In the genomic region with DNA sequence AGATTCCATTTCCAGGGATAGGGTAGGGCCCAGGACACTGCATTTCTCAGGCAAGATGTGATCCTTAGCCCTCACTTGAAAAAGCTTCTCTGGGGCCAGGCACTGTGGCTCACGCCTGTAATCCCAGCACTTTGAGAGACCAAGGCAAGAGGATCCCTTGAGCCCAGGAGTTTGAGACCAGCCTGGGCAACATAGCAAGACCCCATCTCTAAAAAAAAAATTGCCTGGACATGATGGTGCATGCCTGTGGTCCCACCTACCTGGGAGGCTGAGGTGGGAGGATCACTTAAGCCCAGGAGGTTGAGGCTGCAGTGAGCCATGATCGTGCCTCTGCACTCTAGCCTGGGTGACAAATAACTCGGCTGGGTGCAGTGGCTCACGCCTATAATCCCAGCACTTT, we compare ENCODE assay signal across 15 cellular contexts. TPM values are rescaled to one million over a fixed set of nuclear protein-coding genes. Genes with fewer than 3 reads are reported as not detected.
DNase-seq lines count a peak whose midpoint lies in the region; ATAC-seq, FAIRE-seq and TF ChIP-seq lines count a peak whose summit lies in the region.
"Not testable (repeated sequence)": the region's sequence is repeated elsewhere in the genome, so short reads cannot be mapped to it uniquely, and the experiment has no call there.
"Had no signal": no experiment of that assay in that cellular context is flagged by ENCODE, and none has a peak within 500 bp of the region (broad histone marks: within the 10 kb centered on the region; RNA-seq: fewer than 3 reads in every experiment).

No MANE protein-coding gene starts in this region.

- TF ChIP-seq EP300 in esophagus muscularis mucosa (IDR thresholded peaks at IDR 0.05); HepG2 (IDR thresholded peaks at IDR 0.05; ENCODE audit: low read depth in 2 of 2, low read length in 2 of 2); HepG2 (CRISPR knock-in tag; IDR thresholded peaks at IDR 0.05; ENCODE audit: borderline replicate concordance); upper lobe of left lung (IDR thresholded peaks at IDR 0.05): not testable (repeated sequence)

- H3K9ac ChIP-seq in HepG2 (ENCODE audit: insufficient read depth, low read depth, low read length) = not testable (repeated sequence)

- H2AFZ ChIP-seq in HepG2 (ENCODE audit: low read length); osteoblast (ENCODE audit: low read length): not testable (repeated sequence)

- POLR2A ChIA-PET in RWPE1 (lab: Yijun Ruan, JAX; ENCODE audit: low non-redundant PET); HepG2 (lab: Yijun Ruan, JAX): not testable (repeated sequence)

- H3K27ac ChIP-seq in RWPE1 (peak overlapping the region; percentile 89), esophagus muscularis mucosa (replicated peaks in 1 of 4) (peak overlapping the region; percentile 84 to 91 (median 89)), osteoblast (ENCODE audit: low read depth, low read length) (peak overlapping the region; percentile 17), upper lobe of left lung (peak overlapping the region in 3 of 4 donors; percentile 48 to 85 (median 57))
- not testable (repeated sequence) for H3K27ac ChIP-seq in HepG2 (ENCODE audit: extremely low read length, insufficient read depth, low read length)

- CTCF ChIA-PET in RWPE1 (lab: Yijun Ruan, JAX); HepG2 (lab: Yijun Ruan, JAX; ENCODE audit: low intra/inter-chr PET ratio, low total read pairs): not testable (repeated sequence)

- not testable (repeated sequence) for H3K27me3 ChIP-seq in esophagus muscularis mucosa; HepG2 (ENCODE audit: control insufficient read depth in 1 of 2, insufficient read depth in 2 of 2, low read length in 2 of 2); osteoblast (ENCODE audit: insufficient read depth, low read length); upper lobe of left lung

- not testable (repeated sequence) for TF ChIP-seq CTCF in RWPE1 (conservative IDR thresholded peaks at IDR 0.05; ENCODE audit: low read depth); esophagus muscularis mucosa (IDR thresholded peaks at IDR 0.05); HepG2 (CRISPR knock-in tag; IDR thresholded peaks at IDR 0.05); osteoblast (IDR thresholded peaks at IDR 0.05; ENCODE audit: extremely low read depth, low read depth, low read length); upper lobe of left lung (IDR thresholded peaks at IDR 0.05)

- in situ Hi-C loops in HepG2 (cut with HindIII; ENCODE audit: extremely low pct_ligation_motif_present, low pct_unique_long_range_greater_than_20kb) = not testable (repeated sequence)

- DNase-seq in RWPE1 (ENCODE audit: low spot score); esophagus muscularis mucosa (ENCODE audit: extremely low spot score); HepG2 (ENCODE audit: low spot score); osteoblast (ENCODE audit: insufficient read length, low spot score, missing footprints); upper lobe of left lung: not testable (repeated sequence)

- H3K4me1 ChIP-seq in esophagus muscularis mucosa = peaks cover 48 to 75% (median 69%) of the 10 kb centered on the region in 4 donors
- peaks cover 28% of the 10 kb centered on the region for H3K4me1 ChIP-seq in HepG2 (ENCODE audit: insufficient read depth, low read length)
- H3K4me1 ChIP-seq in osteoblast (ENCODE audit: insufficient read depth, low read length) = not testable (repeated sequence)
- peaks cover 30 to 61% (median 50%) of the 10 kb centered on the region in 4 donors for H3K4me1 ChIP-seq in upper lobe of left lung

- ATAC-seq in HepG2; upper lobe of left lung (ENCODE audit: low FRiP score in 2 of 2): not testable (repeated sequence)

- TF ChIP-seq POLR2A in esophagus muscularis mucosa (IDR thresholded peaks at IDR 0.05; ENCODE audit: low read depth); HepG2 (IDR thresholded peaks at IDR 0.05; ENCODE audit: insufficient read depth in 1 of 2, low read depth in 2 of 2, low read length in 2 of 2); upper lobe of left lung (IDR thresholded peaks at IDR 0.05): not testable (repeated sequence)

- H3K36me3 ChIP-seq in esophagus muscularis mucosa (peaks cover 37 to 91% (median 70%) of the 10 kb centered on the region in 4 donors), HepG2 (replicated peaks in 1 of 2; ENCODE audit: control insufficient read depth in 1 of 2, insufficient read depth in 2 of 2, low read length in 2 of 2) (peaks cover 4 to 15% of the 10 kb centered on the region in 2 experiments; a peak in 4 of 5 replicates), osteoblast (ENCODE audit: insufficient read depth, low read length) (peaks cover 47% of the 10 kb centered on the region), upper lobe of left lung (peaks cover 3 to 91% (median 47%) of the 10 kb centered on the region in 4 donors)

- not testable (repeated sequence) for H4K20me1 ChIP-seq in HepG2 (ENCODE audit: insufficient read depth, low read length)
- H4K20me1 ChIP-seq in osteoblast (ENCODE audit: insufficient read depth, low read length) = peaks cover 44% of the 10 kb centered on the region

- H3K4me3 ChIP-seq in esophagus muscularis mucosa; HepG2 (replicated peaks in 1 of 3; ENCODE audit: insufficient read depth in 1 of 3, low read depth in 2 of 3, low read length in 3 of 3); osteoblast (ENCODE audit: insufficient read depth, low read length); upper lobe of left lung: not testable (repeated sequence)

- not testable (repeated sequence) for FAIRE-seq in HepG2 (lab: Jason Lieb, UNC)

- BruUV-seq in HepG2 (replicated peaks; lab: Mats Ljungman, UMichigan) = not testable (repeated sequence)

- H3K4me2 ChIP-seq in HepG2 (ENCODE audit: low read depth, low read length); osteoblast (ENCODE audit: insufficient read depth, low read length): not testable (repeated sequence)

- WGBS in esophagus muscularis mucosa = 92% methylated on average over 4 of the region's 4 CpGs
- 93% methylated on average over 3 of the region's 4 CpGs for WGBS in HepG2 (ENCODE audit: low lambda C conversion rate)
- WGBS in upper lobe of left lung, 2 donors = 80 to 96% methylated on average over 4 of the region's 4 CpGs

- H3K79me2 ChIP-seq in HepG2 (ENCODE audit: insufficient read depth, low read length) = not testable (repeated sequence)
- peaks cover 65% of the 10 kb centered on the region for H3K79me2 ChIP-seq in osteoblast (ENCODE audit: insufficient read depth, low read length)

- H3K9me3 ChIP-seq in esophagus muscularis mucosa; HepG2 (ENCODE audit: low read length); osteoblast (ENCODE audit: low read depth, low read length); upper lobe of left lung: not testable (repeated sequence)

- intact Hi-C loops in esophagus muscularis mucosa (cut with DNase I); HepG2 (cut with micrococcal nuclease; ENCODE audit: unreplicated experiment): not testable (repeated sequence)

- TF ChIP-seq RAD21 in HepG2 (CRISPR knock-in tag; IDR thresholded peaks at IDR 0.05) = not testable (repeated sequence)

RNA-seq across cellular contexts. Expression of a gene that starts 33.7 kb away (rescaled TPM):
- not detected for total RNA-seq in esophagus muscularis mucosa
- 47.4 and 70.6 TPM in 2 replicates for total RNA-seq in HepG2 (2016; rRNA removed; fragmentation: Illumina TruSeq; extraction: Trizol)
- total RNA-seq in HepG2 (2016; cell fraction: cytosol; rRNA removed; fragmentation: Illumina TruSeq; extraction: Trizol; ENCODE audit: low read depth) = 29.6 and 43.2 TPM in 2 replicates
- total RNA-seq in HepG2 (2016; cell fraction: insoluble cytoplasmic fraction; rRNA removed; fragmentation: Illumina TruSeq; extraction: Trizol) = 47.9 and 76.1 TPM in 2 replicates
- 38.7 and 54.4 TPM in 2 replicates for total RNA-seq in HepG2 (2016; cell fraction: membrane; rRNA removed; fragmentation: Illumina TruSeq; extraction: Trizol)
- 42.5 and 49.4 TPM in 2 replicates for total RNA-seq in HepG2 (2016; cell fraction: nucleus; rRNA removed; fragmentation: Illumina TruSeq; extraction: Trizol)
- 9.0 and 11.2 TPM in 2 replicates for polyA plus RNA-seq in HepG2 (2011; rRNA removed)
- polyA plus RNA-seq in HepG2 (2011; cell fraction: cytosol; rRNA removed) = 9.6 and 9.7 TPM in 2 replicates
- polyA plus RNA-seq in HepG2 (2011; cell fraction: nucleus; rRNA removed) = 3.7 and 4.5 TPM in 2 replicates
- 11.7 and 27.5 TPM in 2 replicates for polyA plus RNA-seq in HepG2 (2012)
- 59.2 and 77.1 TPM in 2 replicates for polyA plus RNA-seq in HepG2 (2016; cell fraction: cytosol; fragmentation: Illumina TruSeq; extraction: Trizol; ENCODE audit: low read depth)
- 77.8 and 93.1 TPM in 2 replicates for polyA plus RNA-seq in HepG2 (2016; cell fraction: insoluble cytoplasmic fraction; fragmentation: Illumina TruSeq; extraction: Trizol; ENCODE audit: low read depth)
- polyA plus RNA-seq in HepG2 (2016; cell fraction: membrane; fragmentation: Illumina TruSeq; extraction: Trizol; ENCODE audit: low read depth) = 72.5 and 86.0 TPM in 2 replicates
- 132 and 146 TPM in 2 replicates for polyA plus RNA-seq in HepG2 (2016; cell fraction: nucleus; fragmentation: Illumina TruSeq; extraction: Trizol; ENCODE audit: insufficient read depth, low read depth)
- 0.51 and 3.8 TPM in 2 replicates for polyA minus RNA-seq in HepG2 (2011; rRNA and poly(A)+ RNA removed; ENCODE audit: low replicate concordance)
- polyA minus RNA-seq in HepG2 (2011; cell fraction: cytosol; rRNA and poly(A)+ RNA removed) = 3.0 and 6.0 TPM in 2 replicates
- polyA minus RNA-seq in HepG2 (2011; cell fraction: nucleus; rRNA and poly(A)+ RNA removed) = 0.64 and 1.4 TPM in 2 replicates
- not detected in 2 replicates for total RNA-seq in osteoblast
- 1 to 10 TPM in 1 of 6 donors, not detected in 5; 1.7 TPM for total RNA-seq in upper lobe of left lung
- total RNA-seq: A172; A673; CD4-positive, alpha-beta memory T cell; Daoy; H4 had no signal
- polyA plus RNA-seq: CD4-positive, alpha-beta memory T cell had no signal

RNA-seq across cellular contexts. Expression of a gene that starts 36.6 kb away (rescaled TPM):
- total RNA-seq in esophagus muscularis mucosa = not detected
- total RNA-seq in HepG2 (2016; rRNA removed; fragmentation: Illumina TruSeq; extraction: Trizol) = not detected in 2 replicates
- not detected in 2 replicates for total RNA-seq in HepG2 (2016; cell fraction: cytosol; rRNA removed; fragmentation: Illumina TruSeq; extraction: Trizol; ENCODE audit: low read depth)
- total RNA-seq in HepG2 (2016; cell fraction: insoluble cytoplasmic fraction; rRNA removed; fragmentation: Illumina TruSeq; extraction: Trizol) = not detected in 2 replicates
- not detected in 2 replicates for total RNA-seq in HepG2 (2016; cell fraction: membrane; rRNA removed; fragmentation: Illumina TruSeq; extraction: Trizol)
- not detected in 2 replicates for total RNA-seq in HepG2 (2016; cell fraction: nucleus; rRNA removed; fragmentation: Illumina TruSeq; extraction: Trizol)
- not detected in 2 replicates for polyA plus RNA-seq in HepG2 (2011; rRNA removed)
- not detected in 2 replicates for polyA plus RNA-seq in HepG2 (2011; cell fraction: cytosol; rRNA removed)
- not detected in 2 replicates for polyA plus RNA-seq in HepG2 (2011; cell fraction: nucleus; rRNA removed)
- not detected in 2 replicates for polyA plus RNA-seq in HepG2 (2012)
- polyA plus RNA-seq in HepG2 (2016; cell fraction: cytosol; fragmentation: Illumina TruSeq; extraction: Trizol; ENCODE audit: low read depth) = not detected in 2 replicates
- polyA plus RNA-seq in HepG2 (2016; cell fraction: insoluble cytoplasmic fraction; fragmentation: Illumina TruSeq; extraction: Trizol; ENCODE audit: low read depth) = not detected in 2 replicates
- not detected in 2 replicates for polyA plus RNA-seq in HepG2 (2016; cell fraction: membrane; fragmentation: Illumina TruSeq; extraction: Trizol; ENCODE audit: low read depth)
- not detected in 2 replicates for polyA plus RNA-seq in HepG2 (2016; cell fraction: nucleus; fragmentation: Illumina TruSeq; extraction: Trizol; ENCODE audit: insufficient read depth, low read depth)
- not detected in 2 replicates for polyA minus RNA-seq in HepG2 (2011; rRNA and poly(A)+ RNA removed; ENCODE audit: low replicate concordance)
- polyA minus RNA-seq in HepG2 (2011; cell fraction: cytosol; rRNA and poly(A)+ RNA removed) = not detected in 2 replicates
- polyA minus RNA-seq in HepG2 (2011; cell fraction: nucleus; rRNA and poly(A)+ RNA removed) = not detected in 2 replicates
- total RNA-seq in osteoblast = not detected in 2 replicates
- total RNA-seq in upper lobe of left lung = not detected
- total RNA-seq: A172; A673; Calu3; CD4-positive, alpha-beta memory T cell; Daoy; G401; GM23338; H4; H9 had no signal
- polyA plus RNA-seq: BJ; CD4-positive, alpha-beta memory T cell; GM23338 had no signal

RNA-seq across cellular contexts. Expression of a gene that starts 53.8 kb away (rescaled TPM):
- total RNA-seq in esophagus muscularis mucosa (10 to 100 TPM; 19.5 to 37.5 (median 25.8) TPM), HepG2 (2016; rRNA removed; fragmentation: Illumina TruSeq; extraction: Trizol) (10.3 and 13.7 TPM in 2 replicates), osteoblast (7.7 and 8.3 TPM in 2 replicates), upper lobe of left lung (10 to 100 TPM; 13.3 to 26.8 (median 17.3) TPM)
- total RNA-seq in HepG2 (2016; cell fraction: cytosol; rRNA removed; fragmentation: Illumina TruSeq; extraction: Trizol; ENCODE audit: low read depth) = 2.2 TPM in 2 replicates
- total RNA-seq in HepG2 (2016; cell fraction: insoluble cytoplasmic fraction; rRNA removed; fragmentation: Illumina TruSeq; extraction: Trizol) = 10.1 and 13.2 TPM in 2 replicates
- 5.2 and 7.2 TPM in 2 replicates for total RNA-seq in HepG2 (2016; cell fraction: membrane; rRNA removed; fragmentation: Illumina TruSeq; extraction: Trizol)
- 5.0 and 6.8 TPM in 2 replicates for total RNA-seq in HepG2 (2016; cell fraction: nucleus; rRNA removed; fragmentation: Illumina TruSeq; extraction: Trizol)
- 3.5 and 4.8 TPM in 2 replicates for polyA plus RNA-seq in HepG2 (2011; rRNA removed)
- polyA plus RNA-seq in HepG2 (2011; cell fraction: cytosol; rRNA removed) = 4.6 and 9.1 TPM in 2 replicates
- 7.4 and 8.4 TPM in 2 replicates for polyA plus RNA-seq in HepG2 (2011; cell fraction: nucleus; rRNA removed)
- 4.7 and 7.0 TPM in 2 replicates for polyA plus RNA-seq in HepG2 (2012)
- polyA plus RNA-seq in HepG2 (2016; cell fraction: cytosol; fragmentation: Illumina TruSeq; extraction: Trizol; ENCODE audit: low read depth) = 1.5 and 2.2 TPM in 2 replicates
- polyA plus RNA-seq in HepG2 (2016; cell fraction: insoluble cytoplasmic fraction; fragmentation: Illumina TruSeq; extraction: Trizol; ENCODE audit: low read depth) = 12.2 and 13.2 TPM in 2 replicates
- polyA plus RNA-seq in HepG2 (2016; cell fraction: membrane; fragmentation: Illumina TruSeq; extraction: Trizol; ENCODE audit: low read depth) = 3.7 and 4.3 TPM in 2 replicates
- 10.0 and 11.0 TPM in 2 replicates for polyA plus RNA-seq in HepG2 (2016; cell fraction: nucleus; fragmentation: Illumina TruSeq; extraction: Trizol; ENCODE audit: insufficient read depth, low read depth)
- polyA minus RNA-seq in HepG2 (2011; rRNA and poly(A)+ RNA removed; ENCODE audit: low replicate concordance) = 5.5 and 8.1 TPM in 2 replicates
- 4.5 and 6.8 TPM in 2 replicates for polyA minus RNA-seq in HepG2 (2011; cell fraction: cytosol; rRNA and poly(A)+ RNA removed)
- 3.5 and 5.0 TPM in 2 replicates for polyA minus RNA-seq in HepG2 (2011; cell fraction: nucleus; rRNA and poly(A)+ RNA removed)

RNA-seq across cellular contexts. Expression of a gene that starts 59.5 kb away (rescaled TPM):
- total RNA-seq in esophagus muscularis mucosa (10 to 100 TPM; 15.8 to 41.2 (median 31.4) TPM), HepG2 (2016; rRNA removed; fragmentation: Illumina TruSeq; extraction: Trizol) (18.3 and 29.0 TPM in 2 replicates), osteoblast (36.6 and 39.5 TPM in 2 replicates), upper lobe of left lung (100 to 1,000 TPM in 1 of 6 donors, 10 to 100 TPM in 5; 19.9 to 110 (median 37.5) TPM)
- 7.3 and 8.3 TPM in 2 replicates for total RNA-seq in HepG2 (2016; cell fraction: cytosol; rRNA removed; fragmentation: Illumina TruSeq; extraction: Trizol; ENCODE audit: low read depth)
- total RNA-seq in HepG2 (2016; cell fraction: insoluble cytoplasmic fraction; rRNA removed; fragmentation: Illumina TruSeq; extraction: Trizol) = 14.2 and 28.7 TPM in 2 replicates
- total RNA-seq in HepG2 (2016; cell fraction: membrane; rRNA removed; fragmentation: Illumina TruSeq; extraction: Trizol) = 11.9 and 12.1 TPM in 2 replicates
- total RNA-seq in HepG2 (2016; cell fraction: nucleus; rRNA removed; fragmentation: Illumina TruSeq; extraction: Trizol) = 13.9 and 16.7 TPM in 2 replicates
- polyA plus RNA-seq in HepG2 (2011; rRNA removed) = 30.8 and 39.2 TPM in 2 replicates
- 14.2 and 18.0 TPM in 2 replicates for polyA plus RNA-seq in HepG2 (2011; cell fraction: cytosol; rRNA removed)
- 95.9 and 102 TPM in 2 replicates for polyA plus RNA-seq in HepG2 (2011; cell fraction: nucleus; rRNA removed)
- polyA plus RNA-seq in HepG2 (2012) = 24.3 and 37.8 TPM in 2 replicates
- 1.6 and 2.9 TPM in 2 replicates for polyA plus RNA-seq in HepG2 (2016; cell fraction: cytosol; fragmentation: Illumina TruSeq; extraction: Trizol; ENCODE audit: low read depth)
- 17.3 and 26.9 TPM in 2 replicates for polyA plus RNA-seq in HepG2 (2016; cell fraction: insoluble cytoplasmic fraction; fragmentation: Illumina TruSeq; extraction: Trizol; ENCODE audit: low read depth)
- 6.0 and 6.7 TPM in 2 replicates for polyA plus RNA-seq in HepG2 (2016; cell fraction: membrane; fragmentation: Illumina TruSeq; extraction: Trizol; ENCODE audit: low read depth)
- 52.3 and 54.5 TPM in 2 replicates for polyA plus RNA-seq in HepG2 (2016; cell fraction: nucleus; fragmentation: Illumina TruSeq; extraction: Trizol; ENCODE audit: insufficient read depth, low read depth)
- 18.4 and 43.6 TPM in 2 replicates for polyA minus RNA-seq in HepG2 (2011; rRNA and poly(A)+ RNA removed; ENCODE audit: low replicate concordance)
- 15.1 and 16.5 TPM in 2 replicates for polyA minus RNA-seq in HepG2 (2011; cell fraction: cytosol; rRNA and poly(A)+ RNA removed)
- 17.9 and 24.6 TPM in 2 replicates for polyA minus RNA-seq in HepG2 (2011; cell fraction: nucleus; rRNA and poly(A)+ RNA removed)

Comparison
In these comparisons a context has a peak if more than half of its experiments do, and no peak if none do; other contexts are left out.
1. RNA of a gene that starts 33.7 kb away (total RNA-seq): 29.6 to 76.1 TPM in HepG2; 1.7 TPM in upper lobe of left lung, not detected in esophagus muscularis mucosa and not detected in osteoblast; every median in the first group is over 10 times any median in the second.